Comparison of ENCODE assay signal across 25 cellular contexts in the genomic region with DNA sequence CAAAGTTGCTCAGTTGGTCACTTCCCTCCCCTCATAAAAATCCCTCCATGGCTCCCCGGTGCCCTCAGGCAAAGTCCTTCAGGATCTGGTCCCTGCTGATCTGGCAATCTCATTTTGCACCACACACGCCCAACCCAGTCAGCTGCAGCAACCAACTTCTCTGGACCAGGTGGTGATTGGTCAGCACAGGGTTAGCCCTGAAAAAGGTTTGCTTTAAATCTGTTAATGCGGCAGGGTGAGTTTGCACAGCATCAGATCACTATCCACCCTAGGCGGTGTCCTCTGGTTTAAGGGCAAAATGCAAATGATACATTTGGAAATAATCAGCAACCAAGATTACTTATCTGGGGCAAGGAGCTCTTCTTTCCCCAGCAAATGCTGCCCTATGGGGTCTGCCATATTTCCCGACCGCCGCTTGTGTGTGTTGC. TPM values are rescaled to one million over a fixed set of nuclear protein-coding genes. Genes with fewer than 3 reads are reported as not detected.
DNase-seq lines count a peak whose midpoint lies in the region; ATAC-seq, FAIRE-seq and TF ChIP-seq lines count a peak whose summit lies in the region.
"Had no signal": no experiment of that assay in that cellular context is flagged by ENCODE, and none has a peak within 500 bp of the region (broad histone marks: within the 10 kb centered on the region; RNA-seq: fewer than 3 reads in every experiment).

No MANE protein-coding gene starts in this region.

- DNase-seq in A549 (ENCODE audit: low read depth in 1 of 2, low spot score in 1 of 2) = no peak
- DNase-seq in ELF-1 (ENCODE audit: low read depth, low spot score) = peak; percentile 65
- DNase-seq in endodermal cell = peak; percentile 61
- DNase-seq in posterior vena cava (ENCODE audit: low spot score) = peak; percentile 22
- no peak for DNase-seq in NCI-H1436 treated with DMSO at 0.1 percent for 48 hours (lab: John Stamatoyannopoulos, UW)
- no peak for DNase-seq in stimulated activated CD4-positive, alpha-beta T cell treated with anti-CD3 and anti-CD28 coated beads, Interleukin-4, amount 100 ng/mL, for 24 hours
- DNase-seq in kidney glomerular epithelial cell (lab: John Stamatoyannopoulos, UW) = no peak
- DNase-seq: CD4-positive, alpha-beta T cell; DND-41; GM23248; IMR-90; NCI-H1105; NCI-H187; NCI-H774; NK-92 treated with Interleukin-12 subunit alpha and Interleukin-12 subunit beta, amount 100 ng/mL, for 24 hours; SIG-M5; T-helper 1 cell had no signal

- no peak overlapping the region for H3K9ac ChIP-seq in endodermal cell (ENCODE audit: extremely low read depth, low read length, poor library complexity, severe bottlenecking)
- H3K9ac ChIP-seq: BLaER1, GM23248, KMS-11 had no signal

- H3K4me1 ChIP-seq in A549 (peaks cover 8% of the 10 kb centered on the region; the same call in 1 of the 3 replicates), endodermal cell (ENCODE audit: control insufficient read depth, insufficient read depth, low read length) (no peaks in the 10 kb centered on the region)

- no peak for TF ChIP-seq EP300 in A549 (IDR thresholded peaks at IDR 0.05)

- H3K27ac Mint-ChIP-seq in endodermal cell = no peak overlapping the region
- H3K27ac Mint-ChIP-seq: CD4-positive, alpha-beta T cell had no signal

- no peaks in the 10 kb centered on the region for H3K27me3 ChIP-seq in endodermal cell (ENCODE audit: control insufficient read depth, insufficient read depth, low read length, poor library complexity, severe bottlenecking)

- H3K27me3 Mint-ChIP-seq in endodermal cell (ENCODE audit: insufficient read depth) = peaks cover 36% of the 10 kb centered on the region

- H3K4me3 ChIP-seq in A549 = no peak overlapping the region
- no peak overlapping the region for H3K4me3 ChIP-seq in endodermal cell (ENCODE audit: low read length)
- H3K4me3 ChIP-seq: BLaER1, GM23248, HAP-1 had no signal

- H3K4me1 Mint-ChIP-seq in endodermal cell = peaks cover 22% of the 10 kb centered on the region

- H3K27ac ChIP-seq in A549 (no peak overlapping the region), endodermal cell (ENCODE audit: low read depth, low read length) (no peak overlapping the region)
- H3K27ac ChIP-seq: BLaER1, GM23248, KMS-11, RWPE1 had no signal

- H3K36me3 Mint-ChIP-seq in endodermal cell (ENCODE audit: low read depth) = no peaks in the 10 kb centered on the region

- TF ChIP-seq POLR2A in A549 (IDR thresholded peaks at IDR 0.05; ENCODE audit: low read length) = no peak

- CTCF ChIA-PET in A549 (lab: Yijun Ruan, JAX) = interaction anchor here (0.6 to 2.6 kb wide), 11 partner anchors 10 to 373 kb away, joined by 3 to 10 read pairs (median 3); no protein-coding TSS in a partner anchor

- FAIRE-seq in A549 (lab: Jason Lieb, UNC) = no peak
- FAIRE-seq: A204.1, G401.6, GM12892, HTR-8/SVneo had no signal

- peak in 1 of 2 experiments; percentile 20; a peak in 2 of 6 replicates for ATAC-seq in A549

- peaks cover 16% of the 10 kb centered on the region for H3K9me3 Mint-ChIP-seq in endodermal cell
- H3K9me3 Mint-ChIP-seq: CD4-positive, alpha-beta T cell had no signal

- peak overlapping the region; percentile 55; the same call in 1 of the 3 replicates for H3K4me2 ChIP-seq in A549
- H3K4me2 ChIP-seq: KMS-11 had no signal

- H3K36me3 ChIP-seq in endodermal cell (ENCODE audit: control insufficient read depth, insufficient read depth, low read length) = no peaks in the 10 kb centered on the region
- H3K36me3 ChIP-seq: BLaER1, HAP-1 had no signal

- POLR2A ChIA-PET in A549 (lab: Yijun Ruan, JAX) = interaction anchor here (4.1 kb wide), 1 partner anchor 43 kb away, joined by 32 read pairs; the partner anchor contains the start of gene TNRC6C

- no peak for TF ChIP-seq RAD21 in A549 (conservative IDR thresholded peaks at IDR 0.05 in 1 of 2, IDR thresholded peaks at IDR 0.05 in 1 of 2)

- TF ChIP-seq CTCF in A549 (IDR thresholded peaks at IDR 0.05) = no peak
- no peak for TF ChIP-seq CTCF in endodermal cell (conservative IDR thresholded peaks at IDR 0.05)

- H3K9me3 ChIP-seq in A549 = 0 out of 3 replicates have a peak, but pooled peaks cover 3% of the 10 kb centered on the region
- H3K9me3 ChIP-seq in endodermal cell (ENCODE audit: control insufficient read depth, low read length) = no peaks in the 10 kb centered on the region
- H3K9me3 ChIP-seq: HAP-1 had no signal

- intact Hi-C loops in posterior vena cava (cut with DNase I) = no loop called here

- H3K4me3 Mint-ChIP-seq in endodermal cell = no peak overlapping the region
- H3K4me3 Mint-ChIP-seq: CD4-positive, alpha-beta T cell had no signal

- 18% methylated on average over 7 of the region's 7 CpGs for WGBS in A549 (ENCODE audit: missing lambda C conversion rate)
- WGBS in endodermal cell (ENCODE audit: insufficient coverage in 1 of 2, insufficient read length in 1 of 2), 2 experiments = 72 to 86% methylated on average over 6 to 7 of the region's 7 CpGs

TF ChIP-seq in A549, 52 proteins besides CTCF, POLR2A, EP300 and RAD21:
- no peak for TF ChIP-seq HOXA7 (CRISPR knock-in tag; IDR thresholded peaks at IDR 0.05)
- TF ChIP-seq ESRRA (IDR thresholded peaks at IDR 0.05; ENCODE audit: borderline replicate concordance, low read length) = no peak
- TF ChIP-seq NR3C1 (IDR thresholded peaks at IDR 0.05) = no peak
- TF ChIP-seq PBX3 (IDR thresholded peaks at IDR 0.05) = no peak
- TF ChIP-seq CHD2 (IDR thresholded peaks at IDR 0.05; ENCODE audit: low read length, partially characterized antibody) = no peak
- no peak for TF ChIP-seq KDM1A (IDR thresholded peaks at IDR 0.05; ENCODE audit: low read depth)
- no peak for TF ChIP-seq MAZ (IDR thresholded peaks at IDR 0.05; ENCODE audit: borderline replicate concordance, low read depth, low read length)
- TF ChIP-seq RFX5 (IDR thresholded peaks at IDR 0.05) = no peak
- no peak for TF ChIP-seq ZC3H11A (IDR thresholded peaks at IDR 0.05)
- TF ChIP-seq SMC3 (IDR thresholded peaks at IDR 0.05) = no peak
- no peak for TF ChIP-seq JUN (IDR thresholded peaks at IDR 0.05)
- TF ChIP-seq JUNB (IDR thresholded peaks at IDR 0.05) = no peak
- TF ChIP-seq PHF8 (IDR thresholded peaks at IDR 0.05; ENCODE audit: borderline replicate concordance, low read depth) = no peak

RNA-seq across cellular contexts. Expression of gene TNRC6C, which starts 42.9 kb away (rescaled TPM):
- polyA plus RNA-seq in A549 (2011; rRNA removed) = 1.3 and 3.4 TPM in 2 replicates
- polyA plus RNA-seq in A549 (2012; cell fraction: cytosol; rRNA removed) = 0.62 and 0.69 TPM in 2 replicates
- polyA plus RNA-seq in A549 (2012; cell fraction: nucleus; rRNA removed) = 1.5 and 2.2 TPM in 2 replicates
- polyA plus RNA-seq in A549 (2017; fragmentation: RNase III; extraction: RNeasy Plus Mini Kit Qiagen cat#74134 plus additional on column Dnase treatment) = 1.7 to 2.4 TPM (median 1.9 TPM) in 3 replicates
- polyA minus RNA-seq in A549 (2011; rRNA and poly(A)+ RNA removed) = 14.7 and 16.0 TPM in 2 replicates
- 10 to 100 TPM; 22.4 to 40.2 TPM for total RNA-seq in endodermal cell
- 10.8 TPM for polyA plus RNA-seq in endodermal cell (2013, experiment 1 of 2)
- 10.1 TPM for polyA plus RNA-seq in endodermal cell (2013, experiment 2 of 2)
- 10 to 100 TPM; 31.0 to 48.1 TPM for total RNA-seq in posterior vena cava

Comparison
In these comparisons a context has a peak if more than half of its experiments do, and no peak if none do; other contexts are left out.
1. DNase-seq: peak in ELF-1 (single experiment), endodermal cell (single experiment) and posterior vena cava (single experiment); none in A549 (0 of 2), NCI-H1436 treated with DMSO at 0.1 percent for 48 hours (single experiment), stimulated activated CD4-positive, alpha-beta T cell treated with anti-CD3 and anti-CD28 coated beads, Interleukin-4, amount 100 ng/mL, for 24 hours (single experiment) and kidney glomerular epithelial cell (single experiment).